13 cellular contexts compared by ENCODE assay signal in the genomic region with DNA sequence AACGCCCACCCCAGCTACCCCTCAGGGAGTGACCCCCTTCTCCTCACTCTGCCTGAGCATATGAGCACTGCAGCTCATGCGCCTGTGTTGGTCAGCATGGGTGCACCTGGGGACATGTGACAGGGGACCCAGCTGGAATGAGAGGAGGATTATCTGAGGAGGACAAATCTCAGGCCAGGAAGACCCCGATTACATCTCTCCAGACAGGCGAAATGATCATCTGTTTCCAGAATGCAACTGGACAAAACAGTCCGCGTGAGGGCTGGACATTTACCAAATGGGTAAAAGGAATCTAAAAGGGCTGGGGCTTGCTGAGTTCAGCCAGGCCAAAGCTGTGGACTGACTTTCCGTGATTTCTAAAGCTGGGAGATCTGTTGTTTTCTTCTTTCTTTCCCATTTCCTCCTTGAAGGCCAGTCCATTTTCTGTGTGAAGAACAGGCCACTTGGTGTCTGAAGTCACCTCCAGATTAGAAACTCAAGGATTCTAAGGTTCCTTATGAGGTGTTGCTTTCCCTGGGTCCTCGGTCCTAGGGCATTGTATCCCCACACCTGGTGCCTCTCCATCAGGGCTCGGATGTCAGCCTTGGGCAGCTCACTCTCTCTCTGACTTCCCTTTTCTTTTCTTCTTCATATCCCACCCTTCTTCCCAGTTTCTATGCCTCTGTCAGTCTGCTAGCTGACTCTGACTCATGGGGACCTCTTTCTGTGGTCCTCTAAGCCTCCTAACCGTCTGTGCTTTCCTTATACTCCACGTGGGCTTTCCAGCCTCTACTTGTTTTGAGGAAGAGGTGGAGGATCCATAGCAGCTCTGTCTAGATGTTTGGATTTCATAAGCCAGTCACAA. TPM values are rescaled to one million over a fixed set of nuclear protein-coding genes. Genes with fewer than 3 reads are reported as not detected.
DNase-seq lines count a peak whose midpoint lies in the region; ATAC-seq, FAIRE-seq and TF ChIP-seq lines count a peak whose summit lies in the region.
"Had no signal": no experiment of that assay in that cellular context is flagged by ENCODE, and none has a peak within 500 bp of the region (broad histone marks: within the 10 kb centered on the region; RNA-seq: fewer than 3 reads in every experiment).

No MANE protein-coding gene starts in this region.

- H3K9ac ChIP-seq in neuronal stem cell (ENCODE audit: low read depth, low read length, poor library complexity), result no peak overlapping the region

- POLR2A ChIA-PET in MCF 10A (lab: Yijun Ruan, JAX), result interaction anchor here (0.5 to 3.2 kb wide), 4 partner anchors 10 to 291 kb away, joined by 3 to 20 read pairs (median 4); a partner anchor contains a TSS

- H3K36me3 ChIP-seq in breast epithelium, result no peaks in the 10 kb centered on the region
- no peaks in the 10 kb centered on the region for H3K36me3 ChIP-seq in neuronal stem cell (replicated peaks in 1 of 2; ENCODE audit: control insufficient read depth in 2 of 2, insufficient read depth in 2 of 2, low read length in 2 of 2)
- H3K36me3 ChIP-seq in vagina, result no peaks in the 10 kb centered on the region

- H3K36me3 Mint-ChIP-seq in MCF 10A (ENCODE audit: insufficient read depth, unreplicated experiment), result no peaks in the 10 kb centered on the region

- H3K27ac ChIP-seq in breast epithelium (peak overlapping the region; percentile 73 to 87), neuronal stem cell (replicated peaks; ENCODE audit: low read length) (no peak overlapping the region), vagina (peak overlapping the region; percentile 85)

- no peaks in the 10 kb centered on the region for H3K27me3 ChIP-seq in breast epithelium
- H3K27me3 ChIP-seq in neuronal stem cell (ENCODE audit: control insufficient read depth in 3 of 3, insufficient read depth in 3 of 3, low read depth in 1 of 3, low read length in 3 of 3), result peaks cover 0 to 3% (median 0%) of the 10 kb centered on the region in 3 experiments
- no peaks in the 10 kb centered on the region for H3K27me3 ChIP-seq in vagina

- H3K9me3 Mint-ChIP-seq in MCF 10A (ENCODE audit: unreplicated experiment), result no peaks in the 10 kb centered on the region
- H3K9me3 Mint-ChIP-seq: activated naive CD8-positive, alpha-beta T cell treated with anti-CD3 and anti-CD28 coated beads, Interleukin-2, amount 50 U/mL, for 24 hours had no signal

- no peak overlapping the region for H3K23ac ChIP-seq in neuronal stem cell (ENCODE audit: low read depth, low read length, poor library complexity)

- H3K9me3 ChIP-seq in breast epithelium (no peaks in the 10 kb centered on the region), neuronal stem cell (replicated peaks in 1 of 2; ENCODE audit: control insufficient read depth in 2 of 2, insufficient read depth in 1 of 2, low read depth in 1 of 2, low read length in 2 of 2) (no peaks in the 10 kb centered on the region), vagina (no peaks in the 10 kb centered on the region)

- TF ChIP-seq POLR2A in breast epithelium (IDR thresholded peaks at IDR 0.05) (no peak), vagina (IDR thresholded peaks at IDR 0.05) (no peak)

- no peak for FAIRE-seq in HTR-8/SVneo (lab: Jason Lieb, UNC)
- FAIRE-seq: frontal cortex had no signal

- H3K14ac ChIP-seq in neuronal stem cell (ENCODE audit: low read length), result no peak overlapping the region

- BruUV-seq in MCF 10A (replicated peaks; lab: Mats Ljungman, UMichigan), result no TSS peak

- no peak overlapping the region for H3K4me2 ChIP-seq in neuronal stem cell (ENCODE audit: insufficient read depth, low read length, poor library complexity, severe bottlenecking)

- H2BK12ac ChIP-seq in neuronal stem cell (ENCODE audit: low read length), result no peak overlapping the region

- H4K8ac ChIP-seq in neuronal stem cell (ENCODE audit: low read depth, low read length), result no peak overlapping the region

- CTCF ChIA-PET in MCF 10A (lab: Yijun Ruan, JAX), result interaction anchor here (0.6 to 2.0 kb wide), 3 partner anchors 14 to 68 kb away, joined by 3 to 7 read pairs (median 4); a partner anchor contains a TSS

- intact Hi-C loops in breast epithelium (cut with DNase I; ENCODE audit: low total_unique reads) (no loop called here), MCF 10A (cut with micrococcal nuclease) (no loop called here), vagina (cut with DNase I) (no loop called here)

- H2AK5ac ChIP-seq in neuronal stem cell (ENCODE audit: low read depth, low read length), result no peak overlapping the region

- H3K4me1 Mint-ChIP-seq in MCF 10A (ENCODE audit: insufficient read depth, unreplicated experiment), result peaks cover 11% of the 10 kb centered on the region

- peaks cover 36% of the 10 kb centered on the region for H3K27me3 Mint-ChIP-seq in MCF 10A (ENCODE audit: insufficient read depth, unreplicated experiment)

- H2BK120ac ChIP-seq in neuronal stem cell (ENCODE audit: low read depth, low read length), result no peak overlapping the region

- no peak overlapping the region for H4K91ac ChIP-seq in neuronal stem cell (ENCODE audit: low read depth, low read length, poor library complexity)

- H3K27ac Mint-ChIP-seq in MCF 10A (ENCODE audit: low read depth, unreplicated experiment), result no peak overlapping the region
- H3K27ac Mint-ChIP-seq: activated naive CD8-positive, alpha-beta T cell treated with anti-CD3 and anti-CD28 coated beads, Interleukin-2, amount 50 U/mL, for 24 hours had no signal

- H3K18ac ChIP-seq in neuronal stem cell (ENCODE audit: low read length), result no peak overlapping the region

- no peak overlapping the region for H2BK5ac ChIP-seq in neuronal stem cell (ENCODE audit: low read length)

- no peak for ATAC-seq in HG03159 (IDR thresholded peaks at IDR 0.05; ENCODE audit: unreplicated experiment)
- ATAC-seq: activated naive CD8-positive, alpha-beta T cell treated with anti-CD3 and anti-CD28 coated beads, Interleukin-2, amount 50 U/mL, for 24 hours; stimulated activated naive CD8-positive, alpha-beta T cell treated with anti-CD3 and anti-CD28 coated beads, Interleukin-15, Interleukin-2, amounts not matched to agents 100 U/mL and 50 U/mL, for 24 hours had no signal

- H3K4me3 Mint-ChIP-seq in MCF 10A (ENCODE audit: unreplicated experiment), result no peak overlapping the region
- H3K4me3 Mint-ChIP-seq: activated naive CD8-positive, alpha-beta T cell treated with anti-CD3 and anti-CD28 coated beads, Interleukin-2, amount 50 U/mL, for 24 hours had no signal

- H3K4ac ChIP-seq in neuronal stem cell (ENCODE audit: low read length), result no peak overlapping the region

- TF ChIP-seq CTCF in breast epithelium (IDR thresholded peaks at IDR 0.05), result no peak
- TF ChIP-seq CTCF in MCF 10A (IDR thresholded peaks at IDR 0.05; ENCODE audit: unreplicated experiment), result no peak
- no peak for TF ChIP-seq CTCF in fibroblast of the aortic adventitia (IDR thresholded peaks at IDR 0.05; ENCODE audit: insufficient read depth, low read length)
- no peak for TF ChIP-seq CTCF in vagina (IDR thresholded peaks at IDR 0.05)

- no CpG with 5 or more reads among the region's 11 CpGs for WGBS in neuronal stem cell (ENCODE audit: extremely low coverage in 2 of 2, insufficient read length in 2 of 2, insufficient replicate concordance in 1 of 2), 2 donors

- no peak overlapping the region for H2BK15ac ChIP-seq in neuronal stem cell (ENCODE audit: low read length)

- H3K4me1 ChIP-seq in breast epithelium (peaks cover 0 to 7% of the 10 kb centered on the region in 2 donors), neuronal stem cell (ENCODE audit: control insufficient read depth in 2 of 2, insufficient read depth in 1 of 2, low read depth in 1 of 2, low read length in 2 of 2) (peaks cover 0 to 8% of the 10 kb centered on the region in 2 donors), vagina (peaks cover 48% of the 10 kb centered on the region)

- DNase-seq in breast epithelium (ENCODE audit: low spot score in 2 of 2) (no peak), MCF 10A (ENCODE audit: unreplicated experiment) (no peak), fibroblast of the aortic adventitia (ENCODE audit: low read depth) (peak; percentile 82), neuronal stem cell (ENCODE audit: low spot score) (no peak), vagina (ENCODE audit: extremely low spot score in 2 of 2) (no peak), HUDEP-2 (lab: John Stamatoyannopoulos, UW; ENCODE audit: unreplicated experiment in 76 of 76) (no peak), HTR-8/SVneo (ENCODE audit: insufficient read length, low spot score) (no peak)
- DNase-seq: activated naive CD8-positive, alpha-beta T cell treated with anti-CD3 and anti-CD28 coated beads, Interleukin-2, amount 50 U/mL, for 24 hours; NCI-H526; stimulated activated naive CD8-positive, alpha-beta T cell treated with anti-CD3 and anti-CD28 coated beads, Interleukin-15, Interleukin-2, amounts not matched to agents 100 U/mL and 50 U/mL, for 24 hours; SW 1271 had no signal

- H3K4me3 ChIP-seq in breast epithelium (peak overlapping the region in 1 of 3 donors; percentile 5), fibroblast of the aortic adventitia (ENCODE audit: low read depth, low read length) (no peak overlapping the region), neuronal stem cell (ENCODE audit: low read length in 2 of 2) (no peak overlapping the region), vagina (peak overlapping the region in 1 of 2 donors; percentile 10)

- no peaks in the 10 kb centered on the region for H3K79me1 ChIP-seq in neuronal stem cell (ENCODE audit: low read depth, low read length)

- H2AFZ ChIP-seq in neuronal stem cell (ENCODE audit: low read length), result peak overlapping the region; percentile 36

RNA-seq across cellular contexts. Expression of a gene that starts 8.2 kb away (rescaled TPM):
- total RNA-seq in breast epithelium (100 to 1,000 TPM in 1 of 3 donors, 10 to 100 TPM in 2; 78.3 to 405 (median 100.0) TPM), MCF 10A (2022) (0.20 and 0.37 TPM in 2 replicates), fibroblast of the aortic adventitia (ENCODE audit: low replicate concordance) (66.9 and 107 TPM in 2 replicates), vagina (292 TPM)
- polyA plus RNA-seq in neuronal stem cell (2013, experiment 1 of 2), result 35.9 TPM
- polyA plus RNA-seq in neuronal stem cell (2013, experiment 2 of 2), result 35.5 TPM

RNA-seq across cellular contexts. Expression of a gene that starts 14.3 kb away (rescaled TPM):
- total RNA-seq in breast epithelium, result 10 to 100 TPM; 28.2 to 40.2 (median 30.8) TPM
- 14.3 and 20.5 TPM in 2 replicates for total RNA-seq in MCF 10A (2022)
- 12.1 and 15.9 TPM in 2 replicates for total RNA-seq in fibroblast of the aortic adventitia (ENCODE audit: low replicate concordance)
- 39.1 TPM for polyA plus RNA-seq in neuronal stem cell (2013, experiment 1 of 2)
- polyA plus RNA-seq in neuronal stem cell (2013, experiment 2 of 2), result 39.1 TPM
- total RNA-seq in vagina, result 36.6 TPM

RNA-seq across cellular contexts. Expression of a gene that starts 29.0 kb away (rescaled TPM):
- 100 to 1,000 TPM in 1 of 3 donors, 10 to 100 TPM in 2; 42.0 to 136 (median 55.6) TPM for total RNA-seq in breast epithelium
- total RNA-seq in MCF 10A (2022), result 25.3 and 39.1 TPM in 2 replicates
- 56.2 and 166 TPM in 2 replicates for total RNA-seq in fibroblast of the aortic adventitia (ENCODE audit: low replicate concordance)
- polyA plus RNA-seq in neuronal stem cell (2013, experiment 1 of 2), result 15.3 TPM
- 15.1 TPM for polyA plus RNA-seq in neuronal stem cell (2013, experiment 2 of 2)
- total RNA-seq in vagina, result 114 TPM

RNA-seq across cellular contexts. Expression of a gene that starts 29.2 kb away (rescaled TPM):
- total RNA-seq in breast epithelium (1 to 10 TPM; 7.5 to 9.7 (median 8.8) TPM), MCF 10A (2022) (2.0 and 2.5 TPM in 2 replicates), fibroblast of the aortic adventitia (ENCODE audit: low replicate concordance) (6.8 and 7.0 TPM in 2 replicates), vagina (15.2 TPM)
- polyA plus RNA-seq in neuronal stem cell (2013, experiment 1 of 2), result 0.75 TPM
- 0.62 TPM for polyA plus RNA-seq in neuronal stem cell (2013, experiment 2 of 2)

RNA-seq across cellular contexts. Expression of a gene that starts 32.8 kb away (rescaled TPM):
- total RNA-seq in breast epithelium, result 1 to 10 TPM; 3.4 to 3.9 (median 3.7) TPM
- 0.72 and 0.74 TPM in 2 replicates for total RNA-seq in MCF 10A (2022)
- total RNA-seq in fibroblast of the aortic adventitia (ENCODE audit: low replicate concordance), result 2.1 and 9.6 TPM in 2 replicates
- 0.28 TPM for polyA plus RNA-seq in neuronal stem cell (2013, experiment 1 of 2)
- polyA plus RNA-seq in neuronal stem cell (2013, experiment 2 of 2), result 0.21 TPM
- 7.1 TPM for total RNA-seq in vagina

Comparison
In these comparisons a context has a peak if more than half of its experiments do, and no peak if none do; other contexts are left out.
1. RNA of a gene that starts 8.2 kb away (total RNA-seq): 292 TPM in vagina (single experiment), 66.9 to 107 TPM in fibroblast of the aortic adventitia and 78.3 to 405 TPM in breast epithelium; 0.20 to 0.37 TPM in MCF 10A; every median in the first group is over 10 times any median in the second.